38 cellular contexts compared by ENCODE assay signal in genomic region chr12:129949652-129950051, GRCh38. TPM values are rescaled to one million over a fixed set of nuclear protein-coding genes. Genes with fewer than 3 reads are reported as not detected.
"Had no signal": no experiment of that assay in that cellular context is flagged by ENCODE, and none has a peak within 500 bp of the region (broad histone marks: within the 10 kb centered on the region; RNA-seq: fewer than 3 reads in every experiment).

No MANE protein-coding gene starts in this region.

- H3K9me3 ChIP-seq: ascending aorta, colonic mucosa, esophagus squamous epithelium had no signal

- H3K27me3 Mint-ChIP-seq: activated CD4-positive, alpha-beta memory T cell treated with anti-CD3 and anti-CD28 coated beads for 36 hours; activated CD4-positive, alpha-beta T cell treated with anti-CD3 and anti-CD28 coated beads for 36 hours; activated CD4-positive, alpha-beta T cell treated with anti-CD3 and anti-CD28 coated beads, Interleukin-2, amount 10 ng/mL, durations not matched to agents 24 days and 14 days; activated CD8-positive, alpha-beta memory T cell treated with anti-CD3 and anti-CD28 coated beads, Interleukin-2, amount 10 ng/mL, durations not matched to agents 7 days and 5 days; activated naive CD4-positive, alpha-beta T cell treated with anti-CD3 and anti-CD28 coated beads, Interleukin-2, amount 50 U/mL, for 24 hours; activated naive CD8-positive, alpha-beta T cell treated with anti-CD3 and anti-CD28 coated beads, Interleukin-2, amount 10 ng/mL, durations not matched to agents 7 days and 5 days; T-helper 17 cell had no signal

- DNase-seq: activated CD4-positive, alpha-beta memory T cell treated with anti-CD3 and anti-CD28 coated beads for 36 hours; activated CD4-positive, alpha-beta T cell treated with anti-CD3 and anti-CD28 coated beads for 36 hours; activated CD4-positive, alpha-beta T cell treated with anti-CD3 and anti-CD28 coated beads, Interleukin-2, amount 10 ng/mL, durations not matched to agents 24 days and 14 days; activated CD4-positive, CD25-positive, alpha-beta regulatory T cell; activated CD4-positive, CD25-positive, alpha-beta regulatory T cell treated with anti-CD3 and anti-CD28 coated beads, Interleukin-2, amount 50 U/mL, for 72 hours; activated CD8-positive, alpha-beta memory T cell treated with anti-CD3 and anti-CD28 coated beads, Interleukin-2, amount 10 ng/mL, durations not matched to agents 7 days and 5 days; activated CD8-positive, alpha-beta memory T cell treated with anti-CD3 and anti-CD28 coated beads, Interleukin-2, amount 50 U/mL, for 4 hours; activated CD8-positive, alpha-beta T cell treated with anti-CD3 and anti-CD28 coated beads, Interleukin-2, amount 10 ng/mL, durations not matched to agents 7 days and 5 days; activated effector memory CD4-positive, alpha-beta T cell treated with anti-CD3 and anti-CD28 coated beads, Interleukin-2, amount 50 U/mL, for 16 hours; activated naive CD4-positive, alpha-beta T cell treated with anti-CD3 and anti-CD28 coated beads for 36 hours; activated naive CD8-positive, alpha-beta T cell treated with anti-CD3 and anti-CD28 coated beads, Interleukin-2, amount 10 ng/mL, durations not matched to agents 7 days and 5 days; activated T-cell treated with anti-CD3 and anti-CD28 coated beads, Interleukin-2, amount 50 U/mL, for 1 hour; activated T-cell treated with anti-CD3 and anti-CD28 coated beads, Interleukin-2, amount 50 U/mL, for 48 hours; central memory CD4-positive, alpha-beta T cell; cerebellar nuclear complex; colonic mucosa; effector CD8-positive, alpha-beta T cell; esophagus squamous epithelium; foreskin melanocyte; heart right ventricle; T-helper 17 cell; T1000 had no signal

- H3K27me3 ChIP-seq: ascending aorta, breast epithelium, cardiac muscle cell, colonic mucosa, esophagus squamous epithelium, gastroesophageal sphincter had no signal

- H3K36me3 Mint-ChIP-seq: activated CD4-positive, alpha-beta memory T cell treated with anti-CD3 and anti-CD28 coated beads for 36 hours; activated CD8-positive, alpha-beta memory T cell treated with anti-CD3 and anti-CD28 coated beads, Interleukin-2, amount 10 ng/mL, durations not matched to agents 7 days and 5 days; activated naive CD4-positive, alpha-beta T cell treated with anti-CD3 and anti-CD28 coated beads, Interleukin-2, amount 50 U/mL, for 24 hours; activated naive CD8-positive, alpha-beta T cell treated with anti-CD3 and anti-CD28 coated beads, Interleukin-2, amount 10 ng/mL, durations not matched to agents 7 days and 5 days; brain had no signal

- H3K27ac ChIP-seq: ascending aorta, breast epithelium, cardiac muscle cell, colonic mucosa, epithelial cell of prostate, esophagus squamous epithelium, gastroesophageal sphincter, heart right ventricle had no signal

- H3K27ac Mint-ChIP-seq: activated CD4-positive, alpha-beta memory T cell treated with anti-CD3 and anti-CD28 coated beads for 36 hours; activated CD4-positive, alpha-beta T cell treated with anti-CD3 and anti-CD28 coated beads for 36 hours; activated CD4-positive, alpha-beta T cell treated with anti-CD3 and anti-CD28 coated beads, Interleukin-2, amount 10 ng/mL, durations not matched to agents 24 days and 14 days; activated CD8-positive, alpha-beta memory T cell treated with anti-CD3 and anti-CD28 coated beads, Interleukin-2, amount 10 ng/mL, durations not matched to agents 7 days and 5 days; activated CD8-positive, alpha-beta T cell treated with anti-CD3 and anti-CD28 coated beads, Interleukin-2, amount 10 ng/mL, durations not matched to agents 7 days and 5 days; activated naive CD4-positive, alpha-beta T cell treated with anti-CD3 and anti-CD28 coated beads for 36 hours; activated naive CD4-positive, alpha-beta T cell treated with anti-CD3 and anti-CD28 coated beads, Interleukin-2, amount 50 U/mL, for 24 hours; activated naive CD8-positive, alpha-beta T cell treated with anti-CD3 and anti-CD28 coated beads, Interleukin-2, amount 10 ng/mL, durations not matched to agents 7 days and 5 days; activated T-helper 1 cell treated with anti-CD3 and anti-CD28 coated beads, Interleukin-12 subunit alpha, Interleukin-12 subunit beta, Interleukin-2, Interleukin-4 antibody, amounts not matched to agents 30 ng/mL and 10 ng/mL and 1 ng/mL, durations not matched to agents 14 hours and 24 hours and 36 hours; activated T-helper 2 cell treated with anti-CD3 and anti-CD28 coated beads, Interferon-gamma antibody, Interleukin-2, Interleukin-4, amounts not matched to agents 10 μg/mL and 5 μg/mL and 100 μg/mL, durations not matched to agents 14 hours and 24 hours and 36 hours; brain; T-helper 17 cell; T-helper 2 cell treated with Interferon-gamma antibody and Interleukin-4, amounts not matched to agents 5 μg/mL and 100 μg/mL, for 36 hours had no signal

- H3K36me3 ChIP-seq: ascending aorta, breast epithelium, cardiac muscle cell, colonic mucosa, esophagus squamous epithelium, gastroesophageal sphincter, heart right ventricle had no signal

- H3K4me1 Mint-ChIP-seq: activated CD4-positive, alpha-beta T cell treated with anti-CD3 and anti-CD28 coated beads for 36 hours; activated CD4-positive, alpha-beta T cell treated with anti-CD3 and anti-CD28 coated beads, Interleukin-2, amount 10 ng/mL, durations not matched to agents 24 days and 14 days; activated CD8-positive, alpha-beta memory T cell treated with anti-CD3 and anti-CD28 coated beads, Interleukin-2, amount 10 ng/mL, durations not matched to agents 7 days and 5 days; activated naive CD4-positive, alpha-beta T cell treated with anti-CD3 and anti-CD28 coated beads, Interleukin-2, amount 50 U/mL, for 24 hours; activated naive CD8-positive, alpha-beta T cell treated with anti-CD3 and anti-CD28 coated beads, Interleukin-2, amount 10 ng/mL, durations not matched to agents 7 days and 5 days; brain; T-helper 17 cell had no signal

- H3K4me3 Mint-ChIP-seq: activated CD4-positive, alpha-beta memory T cell treated with anti-CD3 and anti-CD28 coated beads for 36 hours; activated CD4-positive, alpha-beta T cell treated with anti-CD3 and anti-CD28 coated beads for 36 hours; activated CD4-positive, alpha-beta T cell treated with anti-CD3 and anti-CD28 coated beads, Interleukin-2, amount 10 ng/mL, durations not matched to agents 24 days and 14 days; activated CD8-positive, alpha-beta memory T cell treated with anti-CD3 and anti-CD28 coated beads, Interleukin-2, amount 10 ng/mL, durations not matched to agents 7 days and 5 days; activated CD8-positive, alpha-beta T cell treated with anti-CD3 and anti-CD28 coated beads, Interleukin-2, amount 10 ng/mL, durations not matched to agents 7 days and 5 days; activated naive CD4-positive, alpha-beta T cell treated with anti-CD3 and anti-CD28 coated beads for 36 hours; activated naive CD4-positive, alpha-beta T cell treated with anti-CD3 and anti-CD28 coated beads, Interleukin-2, amount 50 U/mL, for 24 hours; activated naive CD8-positive, alpha-beta T cell treated with anti-CD3 and anti-CD28 coated beads, Interleukin-2, amount 10 ng/mL, durations not matched to agents 7 days and 5 days; activated T-helper 1 cell treated with anti-CD3 and anti-CD28 coated beads, Interleukin-12 subunit alpha, Interleukin-12 subunit beta, Interleukin-2, Interleukin-4 antibody, amounts not matched to agents 30 ng/mL and 10 ng/mL and 1 ng/mL, durations not matched to agents 14 hours and 24 hours and 36 hours; brain; T-helper 17 cell; T-helper 2 cell treated with Interferon-gamma antibody and Interleukin-4, amounts not matched to agents 5 μg/mL and 100 μg/mL, for 36 hours had no signal

- H3K4me3 ChIP-seq: ascending aorta, breast epithelium, cardiac muscle cell, colonic mucosa, esophagus squamous epithelium, gastroesophageal sphincter, heart right ventricle had no signal

- H3K9me3 Mint-ChIP-seq: activated CD4-positive, alpha-beta T cell treated with anti-CD3 and anti-CD28 coated beads, Interleukin-2, amount 10 ng/mL, durations not matched to agents 24 days and 14 days; activated naive CD4-positive, alpha-beta T cell treated with anti-CD3 and anti-CD28 coated beads, Interleukin-2, amount 50 U/mL, for 24 hours; activated T-helper 1 cell treated with anti-CD3 and anti-CD28 coated beads, Interleukin-12 subunit alpha, Interleukin-12 subunit beta, Interleukin-2, Interleukin-4 antibody, amounts not matched to agents 30 ng/mL and 10 ng/mL and 1 ng/mL, durations not matched to agents 14 hours and 24 hours and 36 hours; activated T-helper 2 cell treated with anti-CD3 and anti-CD28 coated beads, Interferon-gamma antibody, Interleukin-2, Interleukin-4, amounts not matched to agents 10 μg/mL and 5 μg/mL and 100 μg/mL, durations not matched to agents 14 hours and 24 hours and 36 hours had no signal

- H3K4me1 ChIP-seq: ascending aorta, breast epithelium, colonic mucosa, esophagus squamous epithelium, gastroesophageal sphincter, heart right ventricle had no signal

RNA-seq across cellular contexts. Expression of gene TMEM132D, which starts 45.8 kb away (rescaled TPM):
- total RNA-seq: activated CD4-positive, alpha-beta memory T cell treated with anti-CD3 and anti-CD28 coated beads for 36 hours; activated CD4-positive, alpha-beta T cell treated with anti-CD3 and anti-CD28 coated beads for 36 hours; activated CD4-positive, alpha-beta T cell treated with anti-CD3 and anti-CD28 coated beads, Interleukin-2, amount 10 ng/mL, durations not matched to agents 24 days and 14 days; activated CD8-positive, alpha-beta memory T cell treated with anti-CD3 and anti-CD28 coated beads for 36 hours; activated CD8-positive, alpha-beta memory T cell treated with anti-CD3 and anti-CD28 coated beads, Interleukin-2, amount 10 ng/mL, durations not matched to agents 7 days and 5 days; activated CD8-positive, alpha-beta T cell treated with anti-CD3 and anti-CD28 coated beads, Interleukin-2, amount 10 ng/mL, durations not matched to agents 7 days and 5 days; activated naive CD4-positive, alpha-beta T cell treated with anti-CD3 and anti-CD28 coated beads for 36 hours; activated naive CD8-positive, alpha-beta T cell treated with anti-CD3 and anti-CD28 coated beads, Interleukin-2, amount 10 ng/mL, durations not matched to agents 7 days and 5 days; activated T-helper 1 cell treated with anti-CD3 and anti-CD28 coated beads, Interleukin-12 subunit alpha, Interleukin-12 subunit beta, Interleukin-2, Interleukin-4 antibody, amounts not matched to agents 30 ng/mL and 10 ng/mL and 1 ng/mL, durations not matched to agents 14 hours and 24 hours and 36 hours; activated T-helper 2 cell treated with anti-CD3 and anti-CD28 coated beads, Interferon-gamma antibody, Interleukin-2, Interleukin-4, amounts not matched to agents 10 μg/mL and 5 μg/mL and 100 μg/mL, durations not matched to agents 14 hours and 24 hours and 36 hours; ascending aorta; breast epithelium; dermis microvascular lymphatic vessel endothelial cell; endothelial cell of umbilical vein; esophagus squamous epithelium; fibroblast of lung; fibroblast of villous mesenchyme; heart right ventricle; T-helper 17 cell had no signal
- polyA plus RNA-seq: cardiac muscle cell, endothelial cell of umbilical vein, esophagus, fibroblast of lung, heart right ventricle had no signal
